In the genomic region with DNA sequence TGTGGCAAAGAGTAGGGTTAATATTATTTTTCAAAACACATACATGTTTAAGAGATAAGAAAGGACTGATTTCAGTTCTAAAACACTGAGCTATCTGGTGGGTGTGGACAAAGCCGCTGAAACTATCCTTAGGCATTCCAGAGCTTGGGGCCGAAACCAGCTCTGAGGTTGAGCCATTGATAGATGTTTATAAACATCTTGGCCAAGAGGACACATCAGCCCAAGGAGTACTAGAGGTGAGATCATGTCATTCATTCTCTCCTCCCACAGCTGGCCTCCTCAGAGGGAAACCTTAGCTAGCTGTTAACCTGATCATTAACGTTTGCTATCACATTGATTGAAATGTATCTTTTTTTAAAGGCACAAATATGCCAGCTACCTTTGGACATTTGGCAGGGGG, we compare ENCODE assay signal across 21 cellular contexts.
DNase-seq lines count a peak whose midpoint lies in the region; ATAC-seq, FAIRE-seq and TF ChIP-seq lines count a peak whose summit lies in the region.
"Had no signal": no experiment of that assay in that cellular context is flagged by ENCODE, and none has a peak within 500 bp of the region (broad histone marks: within the 10 kb centered on the region; RNA-seq: fewer than 3 reads in every experiment).

No MANE protein-coding gene starts in this region.

- no peaks in the 10 kb centered on the region for H3K79me2 ChIP-seq in smooth muscle cell (ENCODE audit: low read depth)

- peaks cover 15% of the 10 kb centered on the region; the same call in 1 of the 2 replicates for H3K4me1 ChIP-seq in Panc1 (ENCODE audit: control insufficient read depth, insufficient read depth, low read length)
- H3K4me1 ChIP-seq in smooth muscle cell (ENCODE audit: low read depth): no peaks in the 10 kb centered on the region
- H3K4me1 ChIP-seq in thyroid gland: peaks cover 12 to 20% of the 10 kb centered on the region in 2 donors

- in situ Hi-C loops in Panc1 (cut with HindIII; ENCODE audit: low pct_unique_long_range_greater_than_20kb, low sequenced_read_pairs): no loop called here

- H3K36me3 ChIP-seq in Panc1 (ENCODE audit: control insufficient read depth, insufficient read depth, low read length) (no peaks in the 10 kb centered on the region; the same call in none of the 2 replicates), smooth muscle cell (ENCODE audit: low read depth) (no peaks in the 10 kb centered on the region), thyroid gland (no peaks in the 10 kb centered on the region)

- no TSS peak for BruUV-seq in Panc1 (replicated peaks; lab: Mats Ljungman, UMichigan)

- no peaks in the 10 kb centered on the region for H3K27me3 ChIP-seq in Panc1 (ENCODE audit: control insufficient read depth, insufficient read depth, low read length)
- H3K27me3 ChIP-seq in smooth muscle cell (ENCODE audit: low read depth): no peaks in the 10 kb centered on the region
- no peaks in the 10 kb centered on the region for H3K27me3 ChIP-seq in thyroid gland

- CTCF ChIA-PET in Panc1 (lab: Charles Lee): no interaction called here

- no peak overlapping the region for H3K4me2 ChIP-seq in smooth muscle cell

- no peaks in the 10 kb centered on the region for H3K9me3 ChIP-seq in Panc1 (ENCODE audit: control insufficient read depth, insufficient read depth, low read depth, low read length)
- no peaks in the 10 kb centered on the region for H3K9me3 ChIP-seq in smooth muscle cell (replicated peaks; ENCODE audit: low read depth)
- H3K9me3 ChIP-seq in thyroid gland: no peaks in the 10 kb centered on the region

- peak; percentile 86 for FAIRE-seq in H54 (lab: Jason Lieb, UNC)
- FAIRE-seq: G401.6, RCC 7860 had no signal

- no peak overlapping the region for H3K9ac ChIP-seq in smooth muscle cell (ENCODE audit: low read depth)

- no peak overlapping the region for H2AFZ ChIP-seq in smooth muscle cell (ENCODE audit: low read depth)

- H3K4me3 ChIP-seq in Panc1 (ENCODE audit: low read depth in 2 of 2, low read length in 2 of 2) (no peak overlapping the region), fibroblast of the aortic adventitia (ENCODE audit: low read depth, low read length) (no peak overlapping the region), smooth muscle cell (no peak overlapping the region), thyroid gland (replicated peaks in 1 of 3) (no peak overlapping the region)
- H3K4me3 ChIP-seq: SK-N-MC had no signal

- DNase-seq in H54 (ENCODE audit: insufficient read length, low spot score) (peak; percentile 26), Panc1 (ENCODE audit: low read depth, low spot score) (no peak), fibroblast of the aortic adventitia (ENCODE audit: low read depth) (peak; percentile 41), smooth muscle cell (lab: John Stamatoyannopoulos, UW; ENCODE audit: unreplicated experiment) (no peak), UCSD-AML1 (lab: John Stamatoyannopoulos, UW; ENCODE audit: unreplicated experiment) (no peak), thyroid gland (no peak)
- DNase-seq in activated naive CD4-positive, alpha-beta T cell (lab: John Stamatoyannopoulos, UW): no peak
- DNase-seq: activated naive CD4-positive, alpha-beta T cell treated with Interleukin-2 at 50 U/mL for 16 hours; activated T-cell treated with anti-CD3 and anti-CD28 coated beads, Interleukin-2, amount 50 U/mL, for 1 hour; cerebellar nuclear complex; effector memory CD8-positive, alpha-beta T cell; glutamatergic neuron; left ventricle myocardium superior; NCI-H187 treated with DMSO at 0.1 percent for 48 hours; NCI-H446; occipital lobe; T-helper 9 cell had no signal

- no peaks in the 10 kb centered on the region for H3F3A ChIP-seq in smooth muscle cell (ENCODE audit: low read depth)

- ATAC-seq in Panc1 (no peak), GM18870 (IDR thresholded peaks at IDR 0.05; ENCODE audit: unreplicated experiment) (no peak)
- ATAC-seq: effector memory CD8-positive, alpha-beta T cell; left ventricle myocardium superior had no signal

- H3K27ac ChIP-seq in Panc1 (ENCODE audit: low read length): 0 out of 2 replicates have a peak overlapping the region, but pooled peaks have one; percentile 4
- H3K27ac ChIP-seq in smooth muscle cell (ENCODE audit: low read depth): peak overlapping the region; percentile 0
- no peak overlapping the region for H3K27ac ChIP-seq in thyroid gland
- H3K27ac ChIP-seq: SK-N-MC had no signal

- no peaks in the 10 kb centered on the region for H4K20me1 ChIP-seq in smooth muscle cell (ENCODE audit: low read depth)

- no peak for TF ChIP-seq POLR2A in H54 (IDR thresholded peaks at IDR 0.05; ENCODE audit: low read depth, low read length)
- TF ChIP-seq POLR2A in thyroid gland (IDR thresholded peaks at IDR 0.05): no peak

- POLR2A ChIA-PET in Panc1 (lab: Charles Lee): no interaction called here

- 77% methylated on average over 3 of the region's 3 CpGs for WGBS in smooth muscle cell (ENCODE audit: low lambda C conversion rate)
- WGBS in thyroid gland, 2 donors: 90 to 94% methylated on average over 3 of the region's 3 CpGs

- TF ChIP-seq CTCF in Panc1 (IDR thresholded peaks at IDR 0.05): no peak
- no peak for TF ChIP-seq CTCF in fibroblast of the aortic adventitia (IDR thresholded peaks at IDR 0.05; ENCODE audit: insufficient read depth, low read length)
- no peak for TF ChIP-seq CTCF in smooth muscle cell (IDR thresholded peaks at IDR 0.05; ENCODE audit: borderline replicate concordance, insufficient read depth, poor library complexity, severe bottlenecking)
- TF ChIP-seq CTCF in thyroid gland (IDR thresholded peaks at IDR 0.05): no peak

- intact Hi-C loops in Panc1 (cut with micrococcal nuclease; ENCODE audit: unreplicated experiment): no loop called here
- intact Hi-C loops in thyroid gland (cut with DNase I): no loop called here

Comparison
In these comparisons a context has a peak if more than half of its experiments do, and no peak if none do; other contexts are left out.
1. DNase-seq: peak in H54 (single experiment) and fibroblast of the aortic adventitia (single experiment); none in Panc1 (single experiment), smooth muscle cell (single experiment), activated naive CD4-positive, alpha-beta T cell (0 of 4), UCSD-AML1 (single experiment) and thyroid gland (0 of 2).
2. H3K27ac ChIP-seq: peak in Panc1 (single experiment) and smooth muscle cell (single experiment); none in thyroid gland (0 of 3).